In genomic region chr7:28798233-28798632, GRCh38 we compare ENCODE assay signal across 6 cellular contexts.
"Had no signal": no experiment of that assay in that cellular context is flagged by ENCODE, and none has a peak within 500 bp of the region (broad histone marks: within the 10 kb centered on the region; RNA-seq: fewer than 3 reads in every experiment).

No MANE protein-coding gene starts in this region.

- DNase-seq: H9, HCEC 1CT, HFFc6, IMR-90 had no signal

- H2AFZ ChIP-seq: GM23338 had no signal

- H3K4me2 ChIP-seq: GM23338 had no signal

- H3K4me3 ChIP-seq: GM23338, K562 had no signal

- H3K4me3 Mint-ChIP-seq: GM23338, H9, HFFc6 had no signal

- H3K27ac Mint-ChIP-seq: GM23338, H9, HFFc6 had no signal

- H3K9me3 Mint-ChIP-seq: GM23338, H9 had no signal

- ATAC-seq: GM23338, K562 had no signal
